ENCODE assay signal across 8 cellular contexts in the genomic region with DNA sequence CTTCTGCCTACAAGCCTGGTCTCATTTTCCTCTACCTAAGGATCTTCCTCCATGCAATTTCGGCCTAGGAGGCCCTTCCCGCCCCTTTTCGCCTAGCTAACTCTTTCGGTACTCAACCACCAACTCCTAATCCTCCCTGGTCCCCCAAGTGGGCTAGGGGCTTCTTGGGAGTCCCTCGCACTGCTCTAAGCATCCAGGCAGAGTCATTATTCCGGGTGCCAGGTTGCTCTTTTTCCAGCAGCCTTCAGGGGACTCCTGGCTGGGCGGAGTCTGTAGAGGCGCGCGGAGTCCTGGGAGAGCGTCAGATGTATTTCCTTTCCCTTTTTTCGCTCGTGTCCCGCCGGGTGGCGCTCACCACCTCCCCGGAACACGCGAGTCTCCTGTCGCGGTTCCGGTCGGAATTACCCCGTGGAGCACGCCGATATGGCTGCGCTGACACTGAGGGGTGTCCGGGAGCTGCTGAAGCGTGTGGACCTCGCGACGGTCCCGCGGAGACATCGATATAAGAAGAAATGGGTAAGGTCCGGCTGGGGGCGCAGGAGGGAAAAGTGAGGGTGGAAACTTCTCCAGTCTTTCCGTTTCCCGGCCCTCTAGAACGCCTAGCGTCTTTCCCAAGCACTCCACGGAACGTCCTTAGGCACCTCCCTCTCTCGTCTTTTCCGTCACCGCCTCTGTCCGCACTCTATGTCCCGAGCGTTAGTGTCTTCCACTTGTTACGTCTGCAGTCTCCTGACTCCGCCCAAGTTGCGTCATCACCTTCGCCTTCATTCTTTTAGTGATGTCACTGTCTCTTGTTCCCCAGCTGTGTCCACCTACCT.
DNase-seq lines count a peak whose midpoint lies in the region; ATAC-seq lines count a peak whose summit lies in the region.

TSS of gene NSUN4 (plus strand) at position 404 of the 818 bp plus-strand sequence. CDS start at position 424, 20 bp downstream.

- H3K9me3 Mint-ChIP-seq in effector memory CD8-positive, alpha-beta T cell = no peaks in the 10 kb centered on the region
- H3K9me3 Mint-ChIP-seq in memory B cell = no peaks in the 10 kb centered on the region

- H3K4me3 Mint-ChIP-seq in effector memory CD8-positive, alpha-beta T cell = peak within 1 kb of the TSS; percentile 99 to 100
- H3K4me3 Mint-ChIP-seq in memory B cell = peak within 1 kb of the TSS; percentile 98

- peaks cover 37% of the 10 kb centered on the region for H3K36me3 Mint-ChIP-seq in effector memory CD8-positive, alpha-beta T cell (ENCODE audit: insufficient read depth)
- H3K36me3 Mint-ChIP-seq in memory B cell = peaks cover 24% of the 10 kb centered on the region

- peak within 1 kb of the TSS; percentile 99 to 100 for H3K27ac Mint-ChIP-seq in effector memory CD8-positive, alpha-beta T cell
- H3K27ac Mint-ChIP-seq in memory B cell = peak within 1 kb of the TSS; percentile 99

- no peaks in the 10 kb centered on the region for H3K27me3 Mint-ChIP-seq in effector memory CD8-positive, alpha-beta T cell
- H3K27me3 Mint-ChIP-seq in memory B cell = no peaks in the 10 kb centered on the region

- DNase-seq in COLO668 (lab: John Stamatoyannopoulos, UW; ENCODE audit: unreplicated experiment) (peak; percentile 99), HS-5 (ENCODE audit: low read depth) (peak; percentile 86), NOMO-1 (lab: John Stamatoyannopoulos, UW; ENCODE audit: unreplicated experiment in 2 of 2) (peak; percentile 82 to 83), memory B cell (ENCODE audit: low spot score in 2 of 2) (peak; percentile 80 to 82)
- peak; percentile 62 to 68 for DNase-seq in activated CD8-positive, alpha-beta memory T cell treated with anti-CD3 and anti-CD28 coated beads for 4 hours (ENCODE audit: low read depth in 2 of 2)
- peak; percentile 82 to 83 (median 83) for DNase-seq in effector memory CD8-positive, alpha-beta T cell
- DNase-seq in stimulated activated CD8-positive, alpha-beta memory T cell treated with anti-CD3 and anti-CD28 coated beads, Interleukin-12 subunit alpha, Interleukin-12 subunit beta, amount 100 ng/mL, for 24 hours (ENCODE audit: extremely low read depth) = peak; percentile 64

- ATAC-seq in GM19467 (IDR thresholded peaks at IDR 0.05; ENCODE audit: unreplicated experiment) = peak; percentile 50
- ATAC-seq in effector memory CD8-positive, alpha-beta T cell (replicated peaks) = peak; percentile 88
- peak; percentile 80 for ATAC-seq in memory B cell (ENCODE audit: low read depth)

- peaks cover 21 to 39% of the 10 kb centered on the region in 2 donors for H3K4me1 Mint-ChIP-seq in effector memory CD8-positive, alpha-beta T cell (ENCODE audit: low read depth in 2 of 2)
- H3K4me1 Mint-ChIP-seq in memory B cell = peaks cover 41% of the 10 kb centered on the region

Comparison
In these comparisons a context has a peak if more than half of its experiments do, and no peak if none do; other contexts are left out.
1. Peak in every context shown above with its lines: DNase-seq and ATAC-seq.